17 cellular contexts compared by ENCODE assay signal in the genomic region with DNA sequence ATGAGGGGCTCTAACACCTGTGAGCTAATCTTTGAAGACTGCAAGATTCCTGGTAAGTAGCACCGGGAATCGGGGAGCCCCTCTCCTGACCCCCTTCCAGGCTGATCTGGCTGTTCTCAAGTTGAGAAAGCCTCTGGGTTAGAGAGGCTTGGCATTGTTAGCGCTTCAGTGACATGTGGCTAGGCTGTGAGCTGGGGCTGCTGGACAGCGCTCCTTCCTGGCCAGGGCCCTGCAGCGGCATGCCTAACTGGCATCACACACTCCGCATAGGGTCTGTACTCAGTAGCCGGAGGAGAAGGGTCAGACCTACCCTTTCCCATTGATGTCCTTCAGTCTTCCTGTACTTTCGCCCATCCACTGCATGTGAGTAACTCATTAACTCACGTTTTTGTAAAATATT. TPM values are rescaled to one million over a fixed set of nuclear protein-coding genes. Genes with fewer than 3 reads are reported as not detected.
DNase-seq lines count a peak whose midpoint lies in the region; ATAC-seq and TF ChIP-seq lines count a peak whose summit lies in the region.
"Had no signal": no experiment of that assay in that cellular context is flagged by ENCODE, and none has a peak within 500 bp of the region (broad histone marks: within the 10 kb centered on the region; RNA-seq: fewer than 3 reads in every experiment).

No MANE protein-coding gene starts in this region.

- H3K23ac ChIP-seq in mesenchymal stem cell (ENCODE audit: low read length in 2 of 2) = no peak overlapping the region

- 97% methylated on average over 7 of the region's 9 CpGs for WGBS in mesenchymal stem cell

- no peak overlapping the region for H3K4me2 ChIP-seq in mesenchymal stem cell (ENCODE audit: low read length, poor library complexity, severe bottlenecking)
- H3K4me2 ChIP-seq: A549 had no signal

- no peak overlapping the region for H3K14ac ChIP-seq in mesenchymal stem cell (ENCODE audit: low read length in 2 of 2)

- peaks cover 2% of the 10 kb centered on the region for H3K4me1 ChIP-seq in mesenchymal stem cell (ENCODE audit: control insufficient read depth, insufficient read depth, low read depth, low read length)
- H3K4me1 ChIP-seq: A549, BE2C, Caco-2, HAP-1 had no signal

- H3K36me3 Mint-ChIP-seq in endothelial cell (ENCODE audit: low read depth, unreplicated experiment) (peaks cover 47% of the 10 kb centered on the region), neural crest cell (ENCODE audit: low read depth) (peaks cover 9% of the 10 kb centered on the region)

- H3K4me3 Mint-ChIP-seq in endothelial cell (ENCODE audit: unreplicated experiment) (peak overlapping the region; percentile 62), neural crest cell (peak overlapping the region; percentile 31)
- H3K4me3 Mint-ChIP-seq: CD8-positive, alpha-beta memory T cell; HFFc6 had no signal

- no peak overlapping the region for H3K9ac ChIP-seq in mesenchymal stem cell (ENCODE audit: low read length)

- TF ChIP-seq EP300 in Ishikawa (IDR thresholded peaks at IDR 0.05; ENCODE audit: borderline replicate concordance) = no peak

- H3K27me3 Mint-ChIP-seq in endothelial cell (ENCODE audit: unreplicated experiment) (peaks cover 13% of the 10 kb centered on the region), neural crest cell (ENCODE audit: low read depth) (no peaks in the 10 kb centered on the region)
- H3K27me3 Mint-ChIP-seq: CD8-positive, alpha-beta memory T cell had no signal

- peaks cover 80 to 92% of the 10 kb centered on the region in 2 experiments for H3K36me3 ChIP-seq in mesenchymal stem cell (ENCODE audit: control insufficient read depth in 1 of 2, insufficient read depth in 2 of 2, low read depth in 1 of 2, low read length in 2 of 2)

- no peak for ATAC-seq in GM19397 (IDR thresholded peaks at IDR 0.05; ENCODE audit: unreplicated experiment)
- ATAC-seq: A549, K562 had no signal

- no peak for TF ChIP-seq CTCF in endothelial cell (IDR thresholded peaks at IDR 0.05; ENCODE audit: unreplicated experiment)
- TF ChIP-seq CTCF in neural crest cell (conservative IDR thresholded peaks at IDR 0.05) = no peak
- no peak for TF ChIP-seq CTCF in GM20000 (IDR thresholded peaks at IDR 0.05; ENCODE audit: extremely low read depth, missing control alignments)

- H3K4ac ChIP-seq in mesenchymal stem cell (ENCODE audit: low read depth in 1 of 2, low read length in 2 of 2) = no peak overlapping the region

- H2BK15ac ChIP-seq in mesenchymal stem cell (ENCODE audit: low read depth, poor library complexity, severe bottlenecking) = no peak overlapping the region

- no peak overlapping the region for H2BK5ac ChIP-seq in mesenchymal stem cell (ENCODE audit: low read depth, low read length, poor library complexity, severe bottlenecking)

- TF ChIP-seq RAD21 in Ishikawa (IDR thresholded peaks at IDR 0.05; ENCODE audit: low read depth) = no peak

- H3K9me3 Mint-ChIP-seq in endothelial cell (ENCODE audit: unreplicated experiment) (no peaks in the 10 kb centered on the region), neural crest cell (no peaks in the 10 kb centered on the region)
- H3K9me3 Mint-ChIP-seq: CD8-positive, alpha-beta memory T cell; HFFc6 had no signal

- H2BK12ac ChIP-seq in mesenchymal stem cell (ENCODE audit: low read length in 2 of 2) = no peak overlapping the region

- no peak overlapping the region for H2BK120ac ChIP-seq in mesenchymal stem cell (ENCODE audit: low read depth, low read length)

- no peak overlapping the region for H4K8ac ChIP-seq in mesenchymal stem cell (ENCODE audit: low read length)

- H3K27ac Mint-ChIP-seq in endothelial cell (ENCODE audit: unreplicated experiment) (no peak overlapping the region), neural crest cell (ENCODE audit: unreplicated experiment) (no peak overlapping the region)
- H3K27ac Mint-ChIP-seq: HFFc6 had no signal

- no peak overlapping the region for H2AFZ ChIP-seq in mesenchymal stem cell (ENCODE audit: low read depth, low read length)

- no peak overlapping the region for H3K27ac ChIP-seq in mesenchymal stem cell (ENCODE audit: low read length, poor library complexity, severe bottlenecking)
- H3K27ac ChIP-seq: A549, C4-2B had no signal

- H3K4me1 Mint-ChIP-seq in endothelial cell (ENCODE audit: unreplicated experiment) (peaks cover 5% of the 10 kb centered on the region), neural crest cell (no peaks in the 10 kb centered on the region)

- no peaks in the 10 kb centered on the region for H3K9me3 ChIP-seq in mesenchymal stem cell (ENCODE audit: control insufficient read depth, low read length)
- H3K9me3 ChIP-seq: A549, BE2C, Caco-2, HAP-1 had no signal

- peaks cover 32% of the 10 kb centered on the region for H3K79me1 ChIP-seq in mesenchymal stem cell (replicated peaks; ENCODE audit: low read length, poor library complexity, severe bottlenecking)

- no peak overlapping the region for H3K18ac ChIP-seq in mesenchymal stem cell (ENCODE audit: low read depth in 1 of 2, low read length in 2 of 2)

- no peak overlapping the region for H4K91ac ChIP-seq in mesenchymal stem cell (ENCODE audit: low read length)

- no peaks in the 10 kb centered on the region for H3K27me3 ChIP-seq in mesenchymal stem cell (ENCODE audit: control insufficient read depth in 1 of 2, insufficient read depth in 1 of 2, low read length in 2 of 2)
- H3K27me3 ChIP-seq: BE2C had no signal

- H2AK5ac ChIP-seq in mesenchymal stem cell (ENCODE audit: low read length, severe bottlenecking) = no peak overlapping the region

- no peak for DNase-seq in endothelial cell (ENCODE audit: low spot score)
- DNase-seq in neural crest cell (ENCODE audit: low read depth, low spot score) = no peak
- no peak for DNase-seq in activated CD8-positive, alpha-beta memory T cell treated with anti-CD3 and anti-CD28 coated beads, Interleukin-2, amount 50 U/mL, for 48 hours
- no peak for DNase-seq in mesenchymal stem cell
- no peak for DNase-seq in GM20000 (ENCODE audit: low spot score)
- DNase-seq: BE2C; Caco-2; CD8-positive, alpha-beta memory T cell; DND-41; GDM1; HFFc6 had no signal

- H3K4me3 ChIP-seq in mesenchymal stem cell (ENCODE audit: insufficient read depth in 1 of 2, low read depth in 1 of 2, low read length in 2 of 2) = no peak overlapping the region
- H3K4me3 ChIP-seq: A549, HAP-1, K562 had no signal

TF ChIP-seq in Ishikawa, 13 proteins besides CTCF, POLR2A, EP300 and RAD21:
- TF ChIP-seq REST (IDR thresholded peaks at IDR 0.05; ENCODE audit: low read depth) (peak; percentile 46; the same call in 1 of the 2 replicates), NFIC (IDR thresholded peaks at IDR 0.05) (no peak)

RNA-seq across cellular contexts. Expression of gene IVD, which starts 7.4 kb away (rescaled TPM):
- 56.2 TPM for total RNA-seq in endothelial cell (ENCODE audit: unreplicated experiment)
- total RNA-seq in neural crest cell = 75.2 and 81.4 TPM in 2 replicates
- 22.1 TPM for polyA plus RNA-seq in mesenchymal stem cell (2013, experiment 1 of 2)
- polyA plus RNA-seq in mesenchymal stem cell (2013, experiment 2 of 2) = 22.4 TPM

RNA-seq across cellular contexts. Expression of gene BAHD1, which starts 27.7 kb away (rescaled TPM):
- total RNA-seq in endothelial cell (ENCODE audit: unreplicated experiment) = 20.4 TPM
- total RNA-seq in neural crest cell = 25.6 and 26.4 TPM in 2 replicates
- 14.7 TPM for polyA plus RNA-seq in mesenchymal stem cell (2013, experiment 1 of 2)
- polyA plus RNA-seq in mesenchymal stem cell (2013, experiment 2 of 2) = 14.4 TPM

RNA-seq across cellular contexts. Expression of gene KNSTRN, which starts 30.5 kb away (rescaled TPM):
- total RNA-seq in endothelial cell (ENCODE audit: unreplicated experiment) = 26.0 TPM
- total RNA-seq in neural crest cell = 73.7 and 74.7 TPM in 2 replicates
- polyA plus RNA-seq in mesenchymal stem cell (2013, experiment 1 of 2) = 11.7 TPM
- 12.3 TPM for polyA plus RNA-seq in mesenchymal stem cell (2013, experiment 2 of 2)

RNA-seq across cellular contexts. Expression of gene DISP2, which starts 55.0 kb away (rescaled TPM):
- total RNA-seq in endothelial cell (ENCODE audit: unreplicated experiment) (3.6 TPM), neural crest cell (2.0 and 3.1 TPM in 2 replicates)
- 0.44 TPM for polyA plus RNA-seq in mesenchymal stem cell (2013, experiment 1 of 2)
- polyA plus RNA-seq in mesenchymal stem cell (2013, experiment 2 of 2) = 0.49 TPM

RNA-seq across cellular contexts. Expression of gene CHST14, which starts 57.7 kb away (rescaled TPM):
- 36.5 TPM for total RNA-seq in endothelial cell (ENCODE audit: unreplicated experiment)
- total RNA-seq in neural crest cell = 32.9 and 37.1 TPM in 2 replicates
- polyA plus RNA-seq in mesenchymal stem cell (2013, experiment 1 of 2) = 19.9 TPM
- polyA plus RNA-seq in mesenchymal stem cell (2013, experiment 2 of 2) = 20.4 TPM
